25 cellular contexts compared by ENCODE assay signal in the genomic region with DNA sequence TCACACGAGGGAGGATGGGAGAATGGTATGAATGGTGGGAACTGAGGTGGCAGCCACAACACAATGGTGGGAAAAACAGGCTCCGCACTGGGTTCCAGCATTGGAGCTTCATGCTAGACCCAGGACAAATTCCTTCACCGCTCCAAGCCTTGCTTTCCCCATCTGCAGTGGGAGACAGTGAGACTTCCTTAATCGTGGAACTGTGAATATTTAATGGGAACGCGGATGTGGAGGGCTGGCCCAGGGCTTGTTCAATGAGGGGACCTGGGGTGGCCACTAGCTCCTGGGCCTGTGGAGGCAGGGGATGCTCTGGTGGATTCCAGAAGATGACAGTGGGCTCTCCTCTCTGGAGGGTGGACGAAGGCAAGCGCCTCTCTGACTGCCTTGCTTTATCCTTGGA.
DNase-seq lines count a peak whose midpoint lies in the region; ATAC-seq, FAIRE-seq and TF ChIP-seq lines count a peak whose summit lies in the region.
"Had no signal": no experiment of that assay in that cellular context is flagged by ENCODE, and none has a peak within 500 bp of the region (broad histone marks: within the 10 kb centered on the region; RNA-seq: fewer than 3 reads in every experiment).

No MANE protein-coding gene starts in this region.

- no peaks in the 10 kb centered on the region for H3K27me3 Mint-ChIP-seq in osteocyte (ENCODE audit: unreplicated experiment)

- H2BK20ac ChIP-seq in H1 (ENCODE audit: low read length) = no peak overlapping the region

- H3K18ac ChIP-seq in H1 (ENCODE audit: extremely low read depth, low read length) = no peak overlapping the region

- ATAC-seq in RWPE2 (ENCODE audit: low read depth) = no peak
- no peak for ATAC-seq in gastroesophageal sphincter
- ATAC-seq: A549; CD8-positive, alpha-beta T cell; GM12878 had no signal

- H3K36me3 ChIP-seq in RWPE2 (ENCODE audit: low read depth) (no peaks in the 10 kb centered on the region), H1 (ENCODE audit: control insufficient read depth in 2 of 4, insufficient read depth in 4 of 4, low read length in 3 of 4) (no peaks in the 10 kb centered on the region), gastroesophageal sphincter (no peaks in the 10 kb centered on the region), A673 (ENCODE audit: insufficient read depth, low read length, poor library complexity, severe bottlenecking) (no peaks in the 10 kb centered on the region), MG63 (peaks cover 25% of the 10 kb centered on the region)
- H3K36me3 ChIP-seq: BLaER1 treated with 17β-estradiol and CSF1 and Interleukin-3, amounts not matched to agents 10 nM and 100 nM had no signal

- H3K9me3 Mint-ChIP-seq in osteocyte (ENCODE audit: unreplicated experiment) = no peaks in the 10 kb centered on the region
- H3K9me3 Mint-ChIP-seq: CD4-positive, alpha-beta T cell; CD8-positive, alpha-beta T cell had no signal

- H2BK5ac ChIP-seq in H1 (ENCODE audit: low read depth, low read length) = no peak overlapping the region

- no peaks in the 10 kb centered on the region for H3K79me2 ChIP-seq in H1 (ENCODE audit: control insufficient read depth in 1 of 2, insufficient read depth in 2 of 2, low read length in 2 of 2)

- TF ChIP-seq EP300 in H1 (IDR thresholded peaks at IDR 0.05; ENCODE audit: borderline replicate concordance in 1 of 2, low read depth in 2 of 2, low read length in 2 of 2) = no peak
- no peak for TF ChIP-seq EP300 in gastroesophageal sphincter (IDR thresholded peaks at IDR 0.05)

- H3K4ac ChIP-seq in H1 (replicated peaks; ENCODE audit: insufficient read length, low read depth, low read length) = no peak overlapping the region

- CTCF ChIA-PET in H1 (lab: Charles Lee; ENCODE audit: partially characterized antibody) (interaction anchor here (0.6 to 2.6 kb wide), 4 partner anchors 24 to 85 kb away, joined by 3 to 22 read pairs (median 4); no protein-coding TSS in a partner anchor), A673 (lab: Charles Lee) (no interaction called here)

- H4K91ac ChIP-seq in H1 (replicated peaks; ENCODE audit: insufficient read length, low read length) = no peak overlapping the region

- H3K56ac ChIP-seq in H1 (replicated peaks; ENCODE audit: insufficient read length, low read depth, low read length) = no peak overlapping the region

- H3K23me2 ChIP-seq in H1 (ENCODE audit: low read depth, low read length) = no peaks in the 10 kb centered on the region

- in situ Hi-C loops in ACHN (cut with HindIII; ENCODE audit: low pct_ligation_motif_present, low pct_unique_long_range_greater_than_20kb, low sequenced_read_pairs) = no loop called here

- H3K9me3 ChIP-seq in RWPE2 (ENCODE audit: severe bottlenecking) (no peaks in the 10 kb centered on the region), H1 (ENCODE audit: insufficient read depth in 2 of 2, low read depth in 1 of 2, low read length in 1 of 2) (no peaks in the 10 kb centered on the region), gastroesophageal sphincter (no peaks in the 10 kb centered on the region), A673 (ENCODE audit: low read depth, low read length, poor library complexity, severe bottlenecking) (no peaks in the 10 kb centered on the region), MG63 (no peaks in the 10 kb centered on the region)
- H3K9me3 ChIP-seq: A549; BLaER1 treated with 17β-estradiol and CSF1 and Interleukin-3, amounts not matched to agents 10 nM and 100 nM; Caco-2 had no signal

- H4K5ac ChIP-seq in H1 (ENCODE audit: insufficient read length, low read depth, low read length) = no peak overlapping the region

- H3K4me1 ChIP-seq in RWPE2 (ENCODE audit: insufficient read depth, poor library complexity, severe bottlenecking) = no peaks in the 10 kb centered on the region
- no peaks in the 10 kb centered on the region for H3K4me1 ChIP-seq in H1 (replicated peaks in 1 of 4; ENCODE audit: control insufficient read depth in 3 of 4, insufficient read depth in 4 of 4, low read length in 3 of 4)
- peaks cover 0 to 71% (median 6%) of the 10 kb centered on the region in 3 donors for H3K4me1 ChIP-seq in gastroesophageal sphincter
- H3K4me1 ChIP-seq in A673 (ENCODE audit: insufficient read depth, low read length, poor library complexity, severe bottlenecking) = no peaks in the 10 kb centered on the region
- H3K4me1 ChIP-seq: A549; BLaER1 treated with 17β-estradiol and CSF1 and Interleukin-3, amounts not matched to agents 10 nM and 100 nM; Caco-2 had no signal

- H2BK12ac ChIP-seq in H1 (ENCODE audit: low read depth, low read length) = peak overlapping the region; percentile 85; the same call in 1 of the 2 replicates

- 84% methylated on average over 8 of the region's 8 CpGs; no CpG with 5 or more reads in 1 of the 2 experiments for WGBS in H1 (ENCODE audit: extremely low coverage in 1 of 2, insufficient coverage in 1 of 2, insufficient read length in 1 of 2, insufficient replicate concordance in 2 of 2, low coverage in 1 of 2, low lambda C conversion rate in 2 of 2, missing lambda C conversion rate in 1 of 2), 2 experiments
- WGBS in gastroesophageal sphincter (ENCODE audit: low coverage in 1 of 2), 2 donors = 75 to 100% methylated on average over 2 to 4 of the region's 8 CpGs

- peaks cover 69% of the 10 kb centered on the region for H3K4me1 Mint-ChIP-seq in osteocyte (ENCODE audit: unreplicated experiment)
- H3K4me1 Mint-ChIP-seq: B cell had no signal

- no peak overlapping the region for H3K23ac ChIP-seq in H1 (ENCODE audit: insufficient read length)

- TF ChIP-seq POLR2A in H1 (IDR thresholded peaks at IDR 0.05; ENCODE audit: control extremely low read depth in 1 of 2, low read depth in 2 of 2, low read length in 2 of 2) = no peak
- no peak for TF ChIP-seq POLR2A in gastroesophageal sphincter (IDR thresholded peaks at IDR 0.05)

- H3K79me1 ChIP-seq in H1 (ENCODE audit: low read depth, low read length) = no peaks in the 10 kb centered on the region

- H4K20me1 ChIP-seq in H1 (replicated peaks in 1 of 2; ENCODE audit: control insufficient read depth in 1 of 2, insufficient read depth in 2 of 2, low read length in 2 of 2) = no peaks in the 10 kb centered on the region
- H4K20me1 ChIP-seq: BLaER1 treated with 17β-estradiol and CSF1 and Interleukin-3, amounts not matched to agents 10 nM and 100 nM had no signal

- H3K4me3 Mint-ChIP-seq in osteocyte (ENCODE audit: unreplicated experiment) = no peak overlapping the region
- H3K4me3 Mint-ChIP-seq: B cell; CD4-positive, alpha-beta T cell; CD8-positive, alpha-beta T cell had no signal

- H2AK5ac ChIP-seq in H1 (ENCODE audit: low read depth, low read length) = no peak overlapping the region

- H3K4me2 ChIP-seq in H1 (ENCODE audit: insufficient read depth in 1 of 2, low read depth in 2 of 2, low read length in 2 of 2) = no peak overlapping the region
- H3K4me2 ChIP-seq: A549; BLaER1 treated with 17β-estradiol and CSF1 and Interleukin-3, amounts not matched to agents 10 nM and 100 nM had no signal

- no peak for TF ChIP-seq RAD21 in H1 (IDR thresholded peaks at IDR 0.05 in 1 of 2, conservative IDR thresholded peaks at IDR 0.05 in 1 of 2; ENCODE audit: low read depth in 2 of 2, low read length in 2 of 2)

- H3K36me3 Mint-ChIP-seq in osteocyte (ENCODE audit: unreplicated experiment) = peaks cover 2% of the 10 kb centered on the region
- H3K36me3 Mint-ChIP-seq: CD8-positive, alpha-beta T cell had no signal

- DNase-seq in RWPE2 (ENCODE audit: low spot score) (peak; percentile 67), H1 (ENCODE audit: low read depth in 1 of 2, low spot score in 2 of 2) (no peak), osteocyte (ENCODE audit: extremely low spot score, unreplicated experiment) (no peak), A673 (ENCODE audit: low spot score) (no peak), NOMO-1 treated with dmso at 0.1 percent for 144 hours (lab: John Stamatoyannopoulos, UW; ENCODE audit: unreplicated experiment) (no peak), MG63 (no peak), ACHN (no peak)
- DNase-seq: AML-193; Caco-2; Calu3; CD4-positive, alpha-beta T cell; CD8-positive, alpha-beta T cell; DMS79 treated with DMSO at 0.1 percent for 48 hours; GF-D8 had no signal

- no peak overlapping the region for H3K27ac ChIP-seq in RWPE2 (ENCODE audit: poor library complexity, severe bottlenecking)
- H3K27ac ChIP-seq in H1 (ENCODE audit: low read depth, low read length) = no peak overlapping the region
- H3K27ac ChIP-seq in gastroesophageal sphincter = peak overlapping the region in 3 of 4 donors; percentile 87 to 92 (median 91)
- no peak overlapping the region for H3K27ac ChIP-seq in A673 (ENCODE audit: low read depth, low read length, poor library complexity, severe bottlenecking)
- H3K27ac ChIP-seq: 22Rv1; A549; BLaER1 treated with 17β-estradiol and CSF1 and Interleukin-3, amounts not matched to agents 10 nM and 100 nM; C4-2B had no signal

- no peak for TF ChIP-seq CTCF in RWPE2 (IDR thresholded peaks at IDR 0.05; ENCODE audit: poor library complexity, severe bottlenecking)
- no peak for TF ChIP-seq CTCF in H1 (IDR thresholded peaks at IDR 0.05; ENCODE audit: control extremely low read depth in 1 of 3, insufficient read depth in 1 of 3, low read depth in 1 of 3, low read length in 3 of 3)
- TF ChIP-seq CTCF in gastroesophageal sphincter (IDR thresholded peaks at IDR 0.05) = no peak
- no peak for TF ChIP-seq CTCF in osteocyte (IDR thresholded peaks at IDR 0.05)
- TF ChIP-seq CTCF in A673 (conservative IDR thresholded peaks at IDR 0.05; ENCODE audit: low read depth, low read length) = no peak

- no peak for FAIRE-seq in H1 (lab: Jason Lieb, UNC)
- FAIRE-seq: A549, D721Med, G401.6, GM12878, GM12892, GM18507 had no signal

- H2AFZ ChIP-seq in H1 (ENCODE audit: low read length) = no peak overlapping the region

- no peak overlapping the region for H2BK120ac ChIP-seq in H1 (replicated peaks; ENCODE audit: low read depth, low read length)

- H4K8ac ChIP-seq in H1 (ENCODE audit: extremely low read depth, insufficient read depth, low read length) = no peak overlapping the region

- peak overlapping the region; percentile 71 for H3K27ac Mint-ChIP-seq in osteocyte (ENCODE audit: unreplicated experiment)
- H3K27ac Mint-ChIP-seq: B cell; CD4-positive, alpha-beta T cell; CD8-positive, alpha-beta T cell had no signal

- BruUV-seq in A673 (replicated peaks; lab: Mats Ljungman, UMichigan) = no TSS peak

- no peak overlapping the region for H3K4me3 ChIP-seq in RWPE2 (ENCODE audit: severe bottlenecking)
- no peak overlapping the region for H3K4me3 ChIP-seq in H1 (ENCODE audit: extremely low read depth in 1 of 4, insufficient read depth in 2 of 4, low read depth in 3 of 4, low read length in 4 of 4)
- H3K4me3 ChIP-seq in gastroesophageal sphincter = no peak overlapping the region
- no peak overlapping the region for H3K4me3 ChIP-seq in A673 (ENCODE audit: low read depth, low read length, poor library complexity, severe bottlenecking)
- H3K4me3 ChIP-seq in MG63 = no peak overlapping the region
- H3K4me3 ChIP-seq: A549; BLaER1 treated with 17β-estradiol and CSF1 and Interleukin-3, amounts not matched to agents 10 nM and 100 nM; GM12878 had no signal

- POLR2A ChIA-PET in H1 (lab: Charles Lee; ENCODE audit: partially characterized antibody) (no interaction called here), A673 (lab: Charles Lee; ENCODE audit: low non-redundant PET) (no interaction called here)

- no peak overlapping the region for H3K14ac ChIP-seq in H1 (ENCODE audit: insufficient read length)

- H3K9ac ChIP-seq in H1 (replicated peaks in 1 of 4; ENCODE audit: extremely low read depth in 1 of 4, low read depth in 3 of 4, low read length in 3 of 4) = no peak overlapping the region
- H3K9ac ChIP-seq: BLaER1 treated with 17β-estradiol and CSF1 and Interleukin-3, amounts not matched to agents 10 nM and 100 nM had no signal

- H3K27me3 ChIP-seq in RWPE2 (ENCODE audit: insufficient read depth, poor library complexity, severe bottlenecking) (no peaks in the 10 kb centered on the region), H1 (replicated peaks in 1 of 4; ENCODE audit: control insufficient read depth in 3 of 4, extremely low read depth in 1 of 4, insufficient read depth in 3 of 4, low read length in 3 of 4) (no peaks in the 10 kb centered on the region), gastroesophageal sphincter (no peaks in the 10 kb centered on the region), A673 (replicated peaks; ENCODE audit: insufficient read depth, low read depth, low read length, poor library complexity) (peaks cover 7% of the 10 kb centered on the region), MG63 (no peaks in the 10 kb centered on the region)
- H3K27me3 ChIP-seq: BLaER1 treated with 17β-estradiol and CSF1 and Interleukin-3, amounts not matched to agents 10 nM and 100 nM had no signal

- intact Hi-C loops in A673 (cut with micrococcal nuclease; ENCODE audit: unreplicated experiment) = no loop called here

- no peak overlapping the region for H2BK15ac ChIP-seq in H1 (ENCODE audit: low read length)

Comparison
In these comparisons a context has a peak if more than half of its experiments do, and no peak if none do; other contexts are left out.
1. H3K27ac ChIP-seq: peak in gastroesophageal sphincter (3 of 4); none in RWPE2 (single experiment), H1 (single experiment) and A673 (single experiment).